Comparison of ENCODE assay signal across 1 cellular context in genomic region chr10:75593690-75594556, GRCh38.
TF ChIP-seq lines count a peak whose summit lies in the region.

No MANE protein-coding gene starts in this region.

TF ChIP-seq in GM23338, 12 proteins besides CTCF, POLR2A, EP300 and RAD21 (continued from another document):
- no peak for TF ChIP-seq ZNF462 (CRISPR knock-in tag; IDR thresholded peaks at IDR 0.05)
- no peak for TF ChIP-seq REST (IDR thresholded peaks at IDR 0.05; ENCODE audit: unreplicated experiment)
- TF ChIP-seq ZNF331 (CRISPR knock-in tag; IDR thresholded peaks at IDR 0.05; ENCODE audit: low read depth): no peak
